In the genomic region with DNA sequence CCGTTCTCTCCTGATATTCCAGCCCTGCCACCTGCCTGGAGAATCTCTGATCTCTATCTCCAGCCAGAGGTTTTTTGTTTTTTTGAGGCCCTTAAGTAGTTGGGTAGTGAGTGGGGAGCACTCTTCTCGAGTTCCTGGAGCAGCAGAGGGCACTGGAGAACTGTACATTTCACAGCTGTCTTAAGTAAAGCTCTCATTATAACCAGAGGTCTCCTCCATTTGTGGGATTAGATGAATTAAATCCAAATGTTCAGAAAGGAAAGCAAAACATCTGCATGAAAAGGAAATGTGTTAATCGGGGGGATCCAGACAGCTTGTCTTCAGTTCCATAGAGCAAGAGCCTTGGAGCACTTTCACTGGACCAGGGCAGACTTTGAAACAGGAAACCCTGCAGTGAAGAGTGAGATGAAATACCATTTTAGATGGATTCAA, we compare ENCODE assay signal across 9 cellular contexts. TPM values are rescaled to one million over a fixed set of nuclear protein-coding genes. Genes with fewer than 3 reads are reported as not detected.
DNase-seq lines count a peak whose midpoint lies in the region; ATAC-seq and TF ChIP-seq lines count a peak whose summit lies in the region.
"Had no signal": no experiment of that assay in that cellular context is flagged by ENCODE, and none has a peak within 500 bp of the region (broad histone marks: within the 10 kb centered on the region; RNA-seq: fewer than 3 reads in every experiment).

No MANE protein-coding gene starts in this region.

- H4K5ac ChIP-seq in IMR-90 (ENCODE audit: low read depth, low read length): no peak overlapping the region

- H3K9me1 ChIP-seq in IMR-90 (ENCODE audit: insufficient read depth, low read length): peaks cover 15% of the 10 kb centered on the region

- TF ChIP-seq CTCF in BE2C (IDR thresholded peaks at IDR 0.05; ENCODE audit: low read depth, low read length): peak; percentile 31; the same call in 1 of the 2 replicates
- TF ChIP-seq CTCF in IMR-90 (conservative IDR thresholded peaks at IDR 0.05; ENCODE audit: low read depth, low read length): peak; percentile 53
- TF ChIP-seq CTCF in thyroid gland (IDR thresholded peaks at IDR 0.05): no peak

- no peak overlapping the region for H2AK9ac ChIP-seq in IMR-90 (replicated peaks; ENCODE audit: low read depth, low read length, poor library complexity)

- no peaks in the 10 kb centered on the region for H3K79me1 ChIP-seq in IMR-90 (ENCODE audit: low read depth in 1 of 2, low read length in 2 of 2)

- H3K4me3 ChIP-seq in BE2C (ENCODE audit: low read depth, low read length): no peak overlapping the region
- no peak overlapping the region for H3K4me3 ChIP-seq in IMR-90 (ENCODE audit: insufficient read depth, low read depth, low read length)
- no peak overlapping the region for H3K4me3 ChIP-seq in thyroid gland (replicated peaks in 1 of 3)

- H3K56ac ChIP-seq in IMR-90 (ENCODE audit: extremely low read depth, insufficient read depth, low read length): no peak overlapping the region

- no peaks in the 10 kb centered on the region for H3K9me3 Mint-ChIP-seq in activated T-helper 17 cell treated with anti-CD3 and anti-CD28 coated beads, Interleukin-2, amount 50 U/mL, for 72 hours

- peak overlapping the region; percentile 19 for H2AFZ ChIP-seq in IMR-90 (replicated peaks; ENCODE audit: low read length, poor library complexity)

- H2BK15ac ChIP-seq in IMR-90 (ENCODE audit: low read depth, low read length): peak overlapping the region; percentile 66; the same call in 1 of the 3 replicates

- DNase-seq in BE2C: peak; percentile 19
- peak; percentile 78 for DNase-seq in IMR-90
- no peak for DNase-seq in left colon
- no peak for DNase-seq in glomerular visceral epithelial cell (ENCODE audit: extremely low spot score)
- no peak for DNase-seq in COR-L47 (lab: John Stamatoyannopoulos, UW)
- DNase-seq in thyroid gland: no peak

- peaks cover 10% of the 10 kb centered on the region for H3K4me1 Mint-ChIP-seq in activated T-helper 17 cell treated with anti-CD3 and anti-CD28 coated beads, Interleukin-2, amount 50 U/mL, for 72 hours

- TF ChIP-seq RAD21 in IMR-90 (IDR thresholded peaks at IDR 0.05; ENCODE audit: low read length): peak; percentile 53

- no peak overlapping the region for H3K23ac ChIP-seq in IMR-90 (ENCODE audit: low read depth, low read length)

- H3K14ac ChIP-seq in IMR-90 (replicated peaks; ENCODE audit: low read depth, low read length): 0 out of 2 replicates have a peak overlapping the region, but pooled peaks have one; percentile 31

- no peak overlapping the region for H4K91ac ChIP-seq in IMR-90 (ENCODE audit: insufficient read depth, low read depth, low read length)

- no peak overlapping the region for H3K9ac ChIP-seq in IMR-90 (ENCODE audit: low read depth, low read length)

- CTCF ChIA-PET in IMR-90 (lab: Yijun Ruan, JAX): interaction anchor here (0.5 to 1.5 kb wide), 9 partner anchors 14 to 313 kb away, joined by 3 to 4 read pairs (median 3); no protein-coding TSS in a partner anchor

- H3K4me3 Mint-ChIP-seq in activated T-helper 17 cell treated with anti-CD3 and anti-CD28 coated beads, Interleukin-2, amount 50 U/mL, for 72 hours: no peak overlapping the region

- H2AK5ac ChIP-seq in IMR-90 (ENCODE audit: low read depth, low read length): no peak overlapping the region

- H2BK5ac ChIP-seq in IMR-90 (ENCODE audit: low read depth, low read length, poor library complexity, severe bottlenecking): no peak overlapping the region

- H3K4me1 ChIP-seq in BE2C: no peaks in the 10 kb centered on the region; the same call in 1 of the 2 replicates
- peaks cover 20% of the 10 kb centered on the region for H3K4me1 ChIP-seq in IMR-90 (ENCODE audit: control insufficient read depth, insufficient read depth, low read length)
- no peaks in the 10 kb centered on the region for H3K4me1 ChIP-seq in thyroid gland

- H2BK120ac ChIP-seq in IMR-90 (ENCODE audit: low read depth, low read length): peak overlapping the region; percentile 56; the same call in 1 of the 2 replicates

- peak overlapping the region; percentile 16 for H3K27ac Mint-ChIP-seq in activated T-helper 17 cell treated with anti-CD3 and anti-CD28 coated beads, Interleukin-2, amount 50 U/mL, for 72 hours

- peaks cover 9% of the 10 kb centered on the region for H3K27me3 Mint-ChIP-seq in activated T-helper 17 cell treated with anti-CD3 and anti-CD28 coated beads, Interleukin-2, amount 50 U/mL, for 72 hours

- H4K8ac ChIP-seq in IMR-90 (ENCODE audit: low read depth in 2 of 2, low read length in 2 of 2): peak overlapping the region in 1 of 2 experiments; percentile 69; a peak in 1 of 4 replicates

- TF ChIP-seq POLR2A in IMR-90 (IDR thresholded peaks at IDR 0.05; ENCODE audit: low read depth, low read length) (no peak), thyroid gland (IDR thresholded peaks at IDR 0.05) (no peak)

- intact Hi-C loops in IMR-90 (cut with micrococcal nuclease) (loop anchor here (1.0 to 10.0 kb wide), 2 partner anchors 85 to 196 kb away; a partner anchor contains a TSS), left colon (cut with DNase I, micrococcal nuclease) (no loop called here), thyroid gland (cut with DNase I) (no loop called here)

- no peaks in the 10 kb centered on the region for H3K9me3 ChIP-seq in BE2C
- H3K9me3 ChIP-seq in IMR-90 (ENCODE audit: control insufficient read depth, insufficient read depth, low read length): no peaks in the 10 kb centered on the region
- no peaks in the 10 kb centered on the region for H3K9me3 ChIP-seq in thyroid gland
- H3K9me3 ChIP-seq: neutrophil had no signal

- no peaks in the 10 kb centered on the region for H4K20me1 ChIP-seq in IMR-90 (ENCODE audit: insufficient read depth, low read length)

- POLR2A ChIA-PET in IMR-90 (lab: Charles Lee; ENCODE audit: unreplicated experiment): no interaction called here

- H3K27ac ChIP-seq in IMR-90 (ENCODE audit: insufficient read depth, low read length) (no peak overlapping the region; the same call in 1 of the 2 replicates), thyroid gland (no peak overlapping the region)
- H3K27ac ChIP-seq: neutrophil had no signal

- dilution Hi-C loops in IMR-90 (cut with HindIII; ENCODE audit: low sequenced_read_pairs, unreplicated experiment): no loop called here

- H3K18ac ChIP-seq in IMR-90 (ENCODE audit: low read depth, low read length): no peak overlapping the region

- ATAC-seq in IMR-90 (ENCODE audit: low read depth) (peak; percentile 73), left colon (peak; percentile 44), HG02885 (IDR thresholded peaks at IDR 0.05; ENCODE audit: poor library complexity, unreplicated experiment) (no peak)
- no peak for ATAC-seq in activated T-helper 17 cell treated with anti-CD3 and anti-CD28 coated beads, Interleukin-2, amount 50 U/mL, for 72 hours (replicated peaks)

- no peak overlapping the region for H3K4me2 ChIP-seq in IMR-90 (ENCODE audit: low read depth, low read length)

- whole genome bisulfite sequencing in IMR-90 (ENCODE audit: extremely low coverage in 2 of 2, insufficient read length in 1 of 2), 2 experiments: 0% methylated on average over 1 of the region's 3 CpGs; no CpG with 5 or more reads in 1 of the 2 experiments
- WGBS in thyroid gland, 2 donors: 19 to 25% methylated on average over 3 of the region's 3 CpGs

- H3K27me3 ChIP-seq in BE2C: no peaks in the 10 kb centered on the region
- no peaks in the 10 kb centered on the region for H3K27me3 ChIP-seq in IMR-90 (ENCODE audit: control insufficient read depth, insufficient read depth, low read length)
- no peaks in the 10 kb centered on the region for H3K27me3 ChIP-seq in thyroid gland
- H3K27me3 ChIP-seq: neutrophil had no signal

- in situ Hi-C loops in IMR-90 (cut with MboI; ENCODE audit: low sequenced_read_pairs): no loop called here

- H3K36me3 Mint-ChIP-seq in activated T-helper 17 cell treated with anti-CD3 and anti-CD28 coated beads, Interleukin-2, amount 50 U/mL, for 72 hours (ENCODE audit: low read depth): no peaks in the 10 kb centered on the region

- peak overlapping the region; percentile 57; the same call in 1 of the 2 replicates for H2BK20ac ChIP-seq in IMR-90 (ENCODE audit: low read depth, low read length)

- peak overlapping the region; percentile 64 for H3K4ac ChIP-seq in IMR-90 (ENCODE audit: low read depth, low read length)

- no peaks in the 10 kb centered on the region for H3K36me3 ChIP-seq in BE2C
- no peaks in the 10 kb centered on the region for H3K36me3 ChIP-seq in IMR-90 (ENCODE audit: control insufficient read depth, insufficient read depth, low read length)
- H3K36me3 ChIP-seq in thyroid gland: no peaks in the 10 kb centered on the region
- H3K36me3 ChIP-seq: neutrophil had no signal

- no TSS peak for BruUV-seq in IMR-90 (replicated peaks; lab: Mats Ljungman, UMichigan)

TF ChIP-seq in IMR-90, 13 proteins besides CTCF, POLR2A, EP300 and RAD21:
- TF ChIP-seq BHLHE40 (IDR thresholded peaks at IDR 0.05; ENCODE audit: low read depth, low read length) (no peak), SMC3 (IDR thresholded peaks at IDR 0.05; ENCODE audit: low read depth, low read length) (peak; percentile 49)

RNA-seq across cellular contexts. Expression of a gene that starts 32.8 kb away (rescaled TPM):
- 1.0 TPM for polyA plus RNA-seq in BE2C (2012; ENCODE audit: insufficient read depth, insufficient read length, low read depth)
- total RNA-seq in IMR-90 (2012; rRNA removed) (57.2 and 59.9 TPM in 2 replicates), left colon (1 to 10 TPM; 5.7 to 8.7 TPM), thyroid gland (100 to 1,000 TPM in 1 of 4 donors, 10 to 100 TPM in 3; 47.2 to 144 (median 69.8) TPM)
- polyA plus RNA-seq in IMR-90 (2012; rRNA removed): 18.7 and 21.7 TPM in 2 replicates
- polyA plus RNA-seq in IMR-90 (2012; cell fraction: cytosol; rRNA removed): 6.1 and 8.5 TPM in 2 replicates
- 1.6 and 13.0 TPM in 2 replicates for polyA plus RNA-seq in IMR-90 (2012; cell fraction: nucleus; rRNA removed; ENCODE audit: low replicate concordance)
- total RNA-seq in activated T-helper 17 cell treated with anti-CD3 and anti-CD28 coated beads, Interleukin-2, amount 50 U/mL, for 72 hours: under 1 TPM; 0.04 to 0.95 TPM

Comparison
In these comparisons a context has a peak if more than half of its experiments do, and no peak if none do; other contexts are left out.
1. DNase-seq: peak in BE2C (single experiment) and IMR-90 (single experiment); none in left colon (0 of 2), glomerular visceral epithelial cell (single experiment), COR-L47 (single experiment) and thyroid gland (0 of 2).
2. CTCF ChIP-seq: peak in BE2C (single experiment) and IMR-90 (single experiment); none in thyroid gland (0 of 6).
3. ATAC-seq: peak in IMR-90 (single experiment) and left colon (single experiment); none in activated T-helper 17 cell treated with anti-CD3 and anti-CD28 coated beads, Interleukin-2, amount 50 U/mL, for 72 hours (single experiment) and HG02885 (single experiment).